27 cellular contexts compared by ENCODE assay signal in the genomic region with DNA sequence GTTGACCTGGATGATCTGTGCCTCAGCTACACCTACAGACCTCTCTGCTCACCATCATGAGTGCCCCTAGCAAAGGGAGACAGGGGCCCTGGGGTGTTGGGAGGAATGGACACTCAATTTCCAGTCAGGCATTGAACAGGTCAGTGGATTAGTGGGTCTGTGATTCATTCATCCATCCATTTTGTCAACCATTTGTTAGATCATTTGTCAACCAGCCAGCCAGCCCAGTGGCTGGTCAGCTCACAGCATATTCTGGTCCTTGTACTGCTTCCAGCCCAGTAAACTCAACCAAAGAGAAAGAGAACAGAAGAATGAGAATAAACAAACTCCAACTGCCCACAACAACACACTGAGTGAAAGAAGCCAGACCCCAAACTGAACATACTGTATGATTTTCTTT. TPM values are rescaled to one million over a fixed set of nuclear protein-coding genes. Genes with fewer than 3 reads are reported as not detected.
DNase-seq lines count a peak whose midpoint lies in the region; ATAC-seq and TF ChIP-seq lines count a peak whose summit lies in the region.
"Had no signal": no experiment of that assay in that cellular context is flagged by ENCODE, and none has a peak within 500 bp of the region (broad histone marks: within the 10 kb centered on the region; RNA-seq: fewer than 3 reads in every experiment).

No MANE protein-coding gene starts in this region.

- dilution Hi-C loops in IMR-90 (cut with HindIII; ENCODE audit: low sequenced_read_pairs, unreplicated experiment): no loop called here

- no peak overlapping the region for H2AK5ac ChIP-seq in IMR-90 (ENCODE audit: low read depth, low read length)

- H3K14ac ChIP-seq in IMR-90 (replicated peaks; ENCODE audit: low read depth, low read length): no peak overlapping the region

- 0 out of 2 replicates have a peak overlapping the region, but pooled peaks have one; percentile 15 for H2BK20ac ChIP-seq in IMR-90 (ENCODE audit: low read depth, low read length)

- POLR2A ChIA-PET in IMR-90 (lab: Charles Lee; ENCODE audit: unreplicated experiment): no interaction called here

- peak; percentile 21 for DNase-seq in IMR-90
- peak; percentile 46 for DNase-seq in astrocyte of the hippocampus (ENCODE audit: low read depth, low spot score)
- DNase-seq in H4 (ENCODE audit: low spot score): no peak
- no peak for DNase-seq in SHP77 treated with DMSO at 0.1 percent for 48 hours (lab: John Stamatoyannopoulos, UW)
- DNase-seq: activated CD4-positive, alpha-beta T cell treated with anti-CD3 and anti-CD28 coated beads for 48 hours; activated naive CD4-positive, alpha-beta T cell treated with anti-CD3 and anti-CD28 coated beads for 36 hours; activated T-cell treated with anti-CD3 and anti-CD28 coated beads, Interleukin-2, amount 50 U/mL, for 4 hours; amniotic stem cell; CD4-positive, CD25-positive, alpha-beta regulatory T cell; cortex of kidney; DMS 273 treated with DMSO at 0.1 percent for 48 hours; H7; islet precursor cell; NCI-H2029 treated with DMSO at 0.1 percent for 48 hours; NCI-H2227 treated with DMSO at 0.1 percent for 48 hours; NCI-H69; testis had no signal

- no peak overlapping the region for H3K23ac ChIP-seq in IMR-90 (ENCODE audit: low read depth, low read length)

- no peak for TF ChIP-seq POLR2A in IMR-90 (IDR thresholded peaks at IDR 0.05; ENCODE audit: low read depth, low read length)

- no peaks in the 10 kb centered on the region for H3K36me3 ChIP-seq in IMR-90 (ENCODE audit: control insufficient read depth, insufficient read depth, low read length)
- no peaks in the 10 kb centered on the region for H3K36me3 ChIP-seq in muscle layer of colon (ENCODE audit: insufficient read depth, low read length)
- no peaks in the 10 kb centered on the region for H3K36me3 ChIP-seq in subcutaneous abdominal adipose tissue (ENCODE audit: control insufficient read depth in 5 of 5, insufficient read depth in 5 of 5, low read length in 5 of 5)
- H3K36me3 ChIP-seq: cardiac muscle cell, esophagus muscularis mucosa, prostate gland had no signal

- in situ Hi-C loops in IMR-90 (cut with MboI; ENCODE audit: low sequenced_read_pairs): no loop called here

- H4K8ac ChIP-seq in IMR-90 (ENCODE audit: low read depth in 2 of 2, low read length in 2 of 2): no peak overlapping the region

- no peak overlapping the region for H2BK15ac ChIP-seq in IMR-90 (ENCODE audit: low read depth, low read length)

- CTCF ChIA-PET in IMR-90 (lab: Yijun Ruan, JAX): interaction anchor here (0.7 kb wide), 1 partner anchor 54 kb away, joined by 3 read pairs; no protein-coding TSS in a partner anchor

- ATAC-seq in IMR-90 (ENCODE audit: low read depth) (no peak), GM19455 (IDR thresholded peaks at IDR 0.05; ENCODE audit: unreplicated experiment) (no peak)
- ATAC-seq: activated T-cell treated with anti-CD3 and anti-CD28 coated beads, Interleukin-2, amount 50 U/mL, for 4 hours; SK-N-SH treated with all-trans-retinoic acid at 6 μM for 48 hours had no signal

- H3K4me1 ChIP-seq in IMR-90 (ENCODE audit: control insufficient read depth, insufficient read depth, low read length): peaks cover 9% of the 10 kb centered on the region; the same call in 1 of the 2 replicates
- peaks cover 70% of the 10 kb centered on the region for H3K4me1 ChIP-seq in muscle layer of colon (ENCODE audit: insufficient read depth, low read length)
- peaks cover 17 to 81% (median 71%) of the 10 kb centered on the region in 5 donors for H3K4me1 ChIP-seq in subcutaneous abdominal adipose tissue (ENCODE audit: control insufficient read depth in 5 of 5, insufficient read depth in 5 of 5, low read length in 5 of 5)
- H3K4me1 ChIP-seq: prostate gland had no signal

- H3K9ac ChIP-seq in IMR-90 (ENCODE audit: low read depth, low read length): no peak overlapping the region
- no peak overlapping the region for H3K9ac ChIP-seq in muscle layer of colon (ENCODE audit: low read length)
- H3K9ac ChIP-seq in subcutaneous abdominal adipose tissue (ENCODE audit: low read length in 5 of 5): peak overlapping the region in 1 of 5 donors; percentile 0

- peaks cover 7% of the 10 kb centered on the region; the same call in 1 of the 2 replicates for H3K9me1 ChIP-seq in IMR-90 (ENCODE audit: insufficient read depth, low read length)

- 0 out of 2 replicates have a peak overlapping the region, but pooled peaks have one; percentile 28 for H4K91ac ChIP-seq in IMR-90 (ENCODE audit: insufficient read depth, low read depth, low read length)

- no peak overlapping the region for H2BK5ac ChIP-seq in IMR-90 (ENCODE audit: low read depth, low read length, poor library complexity, severe bottlenecking)

- no TSS peak for BruUV-seq in IMR-90 (replicated peaks; lab: Mats Ljungman, UMichigan)

- H3K27ac ChIP-seq in IMR-90 (ENCODE audit: insufficient read depth, low read length): no peak overlapping the region
- H3K27ac ChIP-seq in muscle layer of colon (ENCODE audit: low read depth, low read length): peak overlapping the region; percentile 14
- peak overlapping the region; percentile 45 for H3K27ac ChIP-seq in subcutaneous abdominal adipose tissue (ENCODE audit: low read depth, low read length)
- H3K27ac ChIP-seq: cardiac muscle cell, prostate gland, testis had no signal

- H4K5ac ChIP-seq in IMR-90 (ENCODE audit: low read depth, low read length): no peak overlapping the region

- no peak for TF ChIP-seq CTCF in IMR-90 (conservative IDR thresholded peaks at IDR 0.05; ENCODE audit: low read depth, low read length)

- peak overlapping the region; percentile 37 for H2AFZ ChIP-seq in IMR-90 (replicated peaks; ENCODE audit: low read length, poor library complexity)

- H3K4ac ChIP-seq in IMR-90 (ENCODE audit: low read depth, low read length): peak overlapping the region; percentile 33; the same call in 1 of the 2 replicates

- no peak for TF ChIP-seq RAD21 in IMR-90 (IDR thresholded peaks at IDR 0.05; ENCODE audit: low read length)

- H3K4me2 ChIP-seq in IMR-90 (ENCODE audit: low read depth, low read length): no peak overlapping the region

- H3K9me3 ChIP-seq in IMR-90 (ENCODE audit: control insufficient read depth, insufficient read depth, low read length) (no peaks in the 10 kb centered on the region), muscle layer of colon (ENCODE audit: low read length) (no peaks in the 10 kb centered on the region), subcutaneous abdominal adipose tissue (ENCODE audit: control insufficient read depth in 5 of 5, low read length in 5 of 5) (no peaks in the 10 kb centered on the region)
- H3K9me3 ChIP-seq: esophagus muscularis mucosa, prostate gland, testis had no signal

- no peak overlapping the region for H3K18ac ChIP-seq in IMR-90 (ENCODE audit: low read depth, low read length)

- no peaks in the 10 kb centered on the region for H3K27me3 ChIP-seq in IMR-90 (ENCODE audit: control insufficient read depth, insufficient read depth, low read length)
- no peaks in the 10 kb centered on the region for H3K27me3 ChIP-seq in muscle layer of colon (ENCODE audit: control insufficient read depth in 1 of 2, insufficient read depth in 2 of 2, low read length in 2 of 2)
- no peaks in the 10 kb centered on the region for H3K27me3 ChIP-seq in subcutaneous abdominal adipose tissue (ENCODE audit: control insufficient read depth in 5 of 5, insufficient read depth in 4 of 5, low read length in 5 of 5)
- H3K27me3 ChIP-seq: cardiac muscle cell, esophagus muscularis mucosa, testis had no signal

- H4K20me1 ChIP-seq in IMR-90 (ENCODE audit: insufficient read depth, low read length): no peaks in the 10 kb centered on the region

- H2AK9ac ChIP-seq in IMR-90 (replicated peaks; ENCODE audit: low read depth, low read length, poor library complexity): peak overlapping the region; percentile 45

- no peak overlapping the region for H2BK120ac ChIP-seq in IMR-90 (ENCODE audit: low read depth, low read length)

- H3K4me3 ChIP-seq in IMR-90 (ENCODE audit: insufficient read depth, low read depth, low read length) (no peak overlapping the region), muscle layer of colon (ENCODE audit: low read depth in 1 of 2, low read length in 2 of 2) (no peak overlapping the region), subcutaneous abdominal adipose tissue (ENCODE audit: low read depth in 1 of 5, low read length in 5 of 5) (no peak overlapping the region)
- H3K4me3 ChIP-seq: cardiac muscle cell, esophagus muscularis mucosa, prostate gland, skin epidermis, testis had no signal

- intact Hi-C loops in IMR-90 (cut with micrococcal nuclease): no loop called here

- H3K79me1 ChIP-seq in IMR-90 (ENCODE audit: low read depth in 1 of 2, low read length in 2 of 2): no peaks in the 10 kb centered on the region

- no peak overlapping the region for H3K56ac ChIP-seq in IMR-90 (ENCODE audit: extremely low read depth, insufficient read depth, low read length)

TF ChIP-seq in IMR-90, 13 proteins besides CTCF, POLR2A, EP300 and RAD21:
- TF ChIP-seq MAZ (IDR thresholded peaks at IDR 0.05; ENCODE audit: borderline replicate concordance, low read depth, low read length) (no peak), NFE2L2 (IDR thresholded peaks at IDR 0.05; ENCODE audit: low read depth, low read length) (no peak), CHD1 (IDR thresholded peaks at IDR 0.05; ENCODE audit: low read depth, low read length) (no peak)
- TF ChIP-seq, protein P1, sequence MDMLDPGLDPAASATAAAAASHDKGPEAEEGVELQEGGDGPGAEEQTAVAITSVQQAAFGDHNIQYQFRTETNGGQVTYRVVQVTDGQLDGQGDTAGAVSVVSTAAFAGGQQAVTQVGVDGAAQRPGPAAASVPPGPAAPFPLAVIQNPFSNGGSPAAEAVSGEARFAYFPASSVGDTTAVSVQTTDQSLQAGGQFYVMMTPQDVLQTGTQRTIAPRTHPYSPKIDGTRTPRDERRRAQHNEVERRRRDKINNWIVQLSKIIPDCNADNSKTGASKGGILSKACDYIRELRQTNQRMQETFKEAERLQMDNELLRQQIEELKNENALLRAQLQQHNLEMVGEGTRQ (IDR thresholded peaks at IDR 0.05; ENCODE audit: low read depth, low read length): no peak

RNA-seq across cellular contexts. Expression of a gene that starts 4.6 kb away (rescaled TPM):
- 2.0 and 2.2 TPM in 2 replicates for total RNA-seq in IMR-90 (2012; rRNA removed)
- polyA plus RNA-seq in IMR-90 (2012; rRNA removed): 2.4 and 2.5 TPM in 2 replicates
- 2.4 TPM in 2 replicates for polyA plus RNA-seq in IMR-90 (2012; cell fraction: cytosol; rRNA removed)
- 2.3 and 3.4 TPM in 2 replicates for polyA plus RNA-seq in IMR-90 (2012; cell fraction: nucleus; rRNA removed; ENCODE audit: low replicate concordance)
- 5.4 and 6.5 TPM in 2 replicates for total RNA-seq in H4 (2014; rRNA removed; shearing (Covaris generic))

RNA-seq across cellular contexts. Expression of a gene that starts 41.5 kb away (rescaled TPM):
- under 0.01 and 0.28 TPM in 2 replicates for total RNA-seq in IMR-90 (2012; rRNA removed)
- 0.12 and 0.17 TPM in 2 replicates for polyA plus RNA-seq in IMR-90 (2012; rRNA removed)
- 0.17 and 0.27 TPM in 2 replicates for polyA plus RNA-seq in IMR-90 (2012; cell fraction: cytosol; rRNA removed)
- polyA plus RNA-seq in IMR-90 (2012; cell fraction: nucleus; rRNA removed; ENCODE audit: low replicate concordance): 0.06 and 0.14 TPM in 2 replicates
- 0.43 and 1.1 TPM in 2 replicates for total RNA-seq in H4 (2014; rRNA removed; shearing (Covaris generic))
- total RNA-seq: activated naive CD4-positive, alpha-beta T cell treated with anti-CD3 and anti-CD28 coated beads for 36 hours; CD4-positive, CD25-positive, alpha-beta regulatory T cell; lung microvascular endothelial cell; MCF 10A had no signal
- polyA plus RNA-seq: CD4-positive, CD25-positive, alpha-beta regulatory T cell had no signal

Comparison
In these comparisons a context has a peak if more than half of its experiments do, and no peak if none do; other contexts are left out.
1. DNase-seq: peak in IMR-90 (single experiment) and astrocyte of the hippocampus (single experiment); none in H4 (single experiment) and SHP77 treated with DMSO at 0.1 percent for 48 hours (single experiment).